Comparison of ENCODE assay signal across 8 cellular contexts in the genomic region with DNA sequence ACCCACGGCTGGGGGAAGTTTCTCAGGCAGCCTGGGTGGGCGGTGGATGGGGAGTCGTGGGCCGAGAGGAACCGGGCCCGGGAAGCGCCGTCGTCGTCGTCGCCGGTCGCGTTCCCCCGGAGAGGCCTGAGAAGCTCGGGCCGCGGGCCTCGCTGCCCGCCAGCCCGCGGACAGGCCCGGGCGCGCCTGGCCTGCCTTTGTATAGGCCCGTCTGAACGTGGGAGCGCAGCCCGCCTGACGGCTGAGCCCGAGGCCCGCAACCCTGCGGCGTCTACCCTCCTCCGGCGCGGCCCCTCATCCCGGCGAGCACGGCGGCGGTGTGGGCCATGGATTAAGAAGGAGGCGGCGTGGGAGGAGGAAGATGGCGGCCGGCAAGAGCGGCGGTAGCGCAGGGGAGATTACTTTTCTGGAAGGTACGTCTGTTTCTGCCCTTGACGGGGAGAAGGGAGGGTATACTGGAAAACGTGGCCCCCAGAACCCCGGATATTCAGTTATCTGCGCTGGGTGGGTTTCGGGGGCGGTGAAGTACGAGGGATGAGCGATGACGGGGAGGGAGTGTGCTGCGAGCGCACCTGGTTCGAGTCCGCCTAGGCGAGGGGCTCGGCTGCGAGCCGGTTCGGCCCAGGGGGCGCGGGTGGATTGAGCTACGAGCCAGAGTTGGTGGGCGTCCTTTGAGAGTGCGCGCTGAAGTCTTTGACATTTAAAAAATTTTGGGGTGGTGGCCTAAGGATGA. TPM values are rescaled to one million over a fixed set of nuclear protein-coding genes. Genes with fewer than 3 reads are reported as not detected.
DNase-seq lines count a peak whose midpoint lies in the region; ATAC-seq lines count a peak whose summit lies in the region.

No MANE protein-coding gene starts in this region.

- peak; percentile 35 for DNase-seq in NCI-H1694 treated with DMSO at 0.1 percent for 48 hours (lab: John Stamatoyannopoulos, UW)
- no peak for DNase-seq in NCI-H1694 (lab: John Stamatoyannopoulos, UW)
- DNase-seq in NCI-H1105 treated with DMSO at 0.1 percent for 48 hours (lab: John Stamatoyannopoulos, UW), result peak; percentile 57
- peak; percentile 45 to 55 for DNase-seq in activated CD4-positive, alpha-beta T cell treated with anti-CD3 and anti-CD28 coated beads, Interleukin-2, amount 50 U/mL, for 24 hours (ENCODE audit: low read depth in 1 of 2, low spot score in 1 of 2)
- DNase-seq in ecto neural progenitor cell (ENCODE audit: low spot score), result peak; percentile 78
- DNase-seq in stimulated activated CD8-positive, alpha-beta memory T cell treated with anti-CD3 and anti-CD28 coated beads, Interleukin-2, amount 100 ng/mL, for 48 hours (ENCODE audit: low read depth in 2 of 2), result peak; percentile 36 to 40

- peak; percentile 33 for ATAC-seq in HG02610 (IDR thresholded peaks at IDR 0.05; ENCODE audit: unreplicated experiment)

- H3K4me1 ChIP-seq in mesodermal cell (ENCODE audit: control insufficient read depth, insufficient read depth, low read length, poor library complexity, severe bottlenecking), result peaks cover 5% of the 10 kb centered on the region

- H3K36me3 ChIP-seq in mesodermal cell (ENCODE audit: control insufficient read depth, insufficient read depth, low read length), result no peaks in the 10 kb centered on the region

- no peaks in the 10 kb centered on the region for H3K9me3 ChIP-seq in mesodermal cell (ENCODE audit: control insufficient read depth, low read length)

- peak overlapping the region; percentile 96 for H3K27ac ChIP-seq in mesodermal cell (ENCODE audit: low read depth, low read length, severe bottlenecking)

- 0 to 1% methylated on average over 32 to 57 of the region's 75 CpGs for WGBS in mesodermal cell (ENCODE audit: insufficient coverage in 2 of 2), 2 experiments

- H3K4me3 ChIP-seq in mesodermal cell (ENCODE audit: extremely low read depth, insufficient read depth, low read length, poor library complexity, severe bottlenecking), result peak overlapping the region; percentile 86

RNA-seq across cellular contexts. Expression of a gene that starts 0.7 kb away (rescaled TPM):
- polyA plus RNA-seq in mesodermal cell (2013, experiment 1 of 2), result 73.6 TPM
- polyA plus RNA-seq in mesodermal cell (2013, experiment 2 of 2), result 101 TPM
